12 cellular contexts compared by ENCODE assay signal in genomic region chr10:23413629-23414089, GRCh38. TPM values are rescaled to one million over a fixed set of nuclear protein-coding genes. Genes with fewer than 3 reads are reported as not detected.
DNase-seq lines count a peak whose midpoint lies in the region; ATAC-seq and TF ChIP-seq lines count a peak whose summit lies in the region.
"Had no signal": no experiment of that assay in that cellular context is flagged by ENCODE, and none has a peak within 500 bp of the region (broad histone marks: within the 10 kb centered on the region; RNA-seq: fewer than 3 reads in every experiment).

No MANE protein-coding gene starts in this region.

- TF ChIP-seq POLR2A in upper lobe of left lung (IDR thresholded peaks at IDR 0.05) = no peak

- H3K4me1 ChIP-seq in upper lobe of left lung = no peaks in the 10 kb centered on the region

- H3K27ac ChIP-seq in upper lobe of left lung = no peak overlapping the region

- no peak for TF ChIP-seq CTCF in upper lobe of left lung (IDR thresholded peaks at IDR 0.05)

- H3K4me3 ChIP-seq in upper lobe of left lung = no peak overlapping the region
- H3K4me3 ChIP-seq: heart left ventricle had no signal

- ATAC-seq in HG02870 (IDR thresholded peaks at IDR 0.05; ENCODE audit: unreplicated experiment) = peak; percentile 87
- peak; percentile 22 to 71 for ATAC-seq in upper lobe of left lung (ENCODE audit: low FRiP score in 2 of 2)
- ATAC-seq: heart left ventricle had no signal

- no peaks in the 10 kb centered on the region for H3K27me3 Mint-ChIP-seq in activated T-cell treated with anti-CD3 and anti-CD28 coated beads, Interleukin-2, amount 50 U/mL, for 24 hours

- 67 to 78% methylated on average over 5 of the region's 5 CpGs for WGBS in upper lobe of left lung, 2 donors

- peaks cover 26% of the 10 kb centered on the region for H3K4me1 Mint-ChIP-seq in activated T-cell treated with anti-CD3 and anti-CD28 coated beads, Interleukin-2, amount 50 U/mL, for 24 hours (ENCODE audit: low read depth)

- H3K4me3 Mint-ChIP-seq in activated T-cell treated with anti-CD3 and anti-CD28 coated beads, Interleukin-2, amount 50 U/mL, for 24 hours = no peak overlapping the region

- H3K27me3 ChIP-seq in upper lobe of left lung = no peaks in the 10 kb centered on the region
- H3K27me3 ChIP-seq: heart left ventricle had no signal

- no peaks in the 10 kb centered on the region for H3K9me3 ChIP-seq in upper lobe of left lung
- H3K9me3 ChIP-seq: heart left ventricle had no signal

- no peaks in the 10 kb centered on the region for H3K36me3 ChIP-seq in upper lobe of left lung
- H3K36me3 ChIP-seq: heart left ventricle had no signal

- H3K27ac Mint-ChIP-seq in activated T-cell treated with anti-CD3 and anti-CD28 coated beads, Interleukin-2, amount 50 U/mL, for 24 hours = peak overlapping the region; percentile 57

- peaks cover 2% of the 10 kb centered on the region for H3K9me3 Mint-ChIP-seq in activated T-cell treated with anti-CD3 and anti-CD28 coated beads, Interleukin-2, amount 50 U/mL, for 24 hours

- DNase-seq in activated T-cell treated with anti-CD3 and anti-CD28 coated beads, Interleukin-2, amount 50 U/mL, for 24 hours = no peak
- DNase-seq in activated T-cell treated with anti-CD3 and anti-CD28 coated beads for 4 hours = no peak
- DNase-seq in NAMALWA (ENCODE audit: low spot score) = peak; percentile 31
- DNase-seq in upper lobe of left lung = no peak
- DNase-seq in epidermal melanocyte (ENCODE audit: insufficient read length, low spot score) = no peak
- no peak for DNase-seq in NCI-H510A (lab: John Stamatoyannopoulos, UW)
- DNase-seq in NK-92 (lab: John Stamatoyannopoulos, UW; ENCODE audit: unreplicated experiment) = no peak
- DNase-seq: heart left ventricle; NCI-H1930; nucleus accumbens; stimulated activated CD8-positive, alpha-beta memory T cell treated with anti-CD3 and anti-CD28 coated beads, Interleukin-4, amount 100 ng/mL, for 48 hours had no signal

- TF ChIP-seq EP300 in upper lobe of left lung (IDR thresholded peaks at IDR 0.05) = no peak

- H3K36me3 Mint-ChIP-seq in activated T-cell treated with anti-CD3 and anti-CD28 coated beads, Interleukin-2, amount 50 U/mL, for 24 hours (ENCODE audit: low read depth) = no peaks in the 10 kb centered on the region

RNA-seq across cellular contexts. Expression of gene OTUD1, which starts 25.2 kb away (rescaled TPM):
- total RNA-seq in upper lobe of left lung = 10 to 100 TPM; 12.6 to 46.1 (median 35.3) TPM
